ENCODE assay signal across 14 cellular contexts in the genomic region with DNA sequence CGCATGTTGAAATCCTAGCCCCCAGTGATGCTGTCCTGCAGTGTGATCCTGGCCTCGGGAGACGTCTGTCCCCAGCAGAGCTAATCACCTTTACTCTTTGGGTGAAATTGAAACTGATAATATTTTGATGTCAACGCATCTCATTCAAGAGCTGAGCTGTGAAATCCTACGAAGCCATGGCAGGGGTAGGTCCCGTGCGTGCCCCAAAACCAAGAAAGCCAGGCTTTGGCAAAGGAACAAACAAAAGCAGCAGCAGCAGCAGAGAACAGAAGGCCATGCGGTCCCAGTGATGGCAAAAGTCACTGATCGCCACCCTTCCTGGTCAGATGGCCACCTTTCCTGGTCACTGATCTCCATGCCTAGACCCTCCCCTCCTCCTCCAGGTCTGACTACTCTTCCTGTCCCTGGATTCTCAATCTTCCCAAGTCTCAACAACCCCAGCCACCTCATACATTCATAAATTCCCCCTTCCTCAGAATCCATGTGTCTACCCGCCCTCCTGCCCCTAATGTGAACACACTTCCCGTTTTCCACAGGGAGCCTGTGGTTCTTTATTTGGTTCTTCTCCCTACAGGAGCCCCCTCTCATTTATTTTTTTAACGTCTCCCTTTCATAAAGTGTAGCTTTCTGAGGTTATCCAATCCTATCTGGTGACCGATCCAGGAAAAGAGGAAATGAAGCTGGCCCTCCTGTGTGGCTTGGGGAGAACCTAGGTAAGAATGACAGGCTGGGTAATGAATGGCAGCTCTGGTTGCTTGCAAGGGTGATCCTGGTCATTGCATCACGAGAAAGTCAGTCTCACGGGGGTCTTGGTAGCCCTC. TPM values are rescaled to one million over a fixed set of nuclear protein-coding genes. Genes with fewer than 3 reads are reported as not detected.
A peak's percentile ranks its signal among the peaks of the same experiment; 100 is the strongest.
DNase-seq lines count a peak whose midpoint lies in the region; ATAC-seq and TF ChIP-seq lines count a peak whose summit lies in the region.
"Had no signal": no experiment of that assay in that cellular context is flagged by ENCODE, and none has a peak within 500 bp of the region (broad histone marks: within the 10 kb centered on the region; RNA-seq: fewer than 3 reads in every experiment).

No MANE protein-coding gene starts in this region.

- DNase-seq in HFFc6 (no peak), NCI-H82 treated with DMSO at 0.1 percent for 48 hours (lab: John Stamatoyannopoulos, UW; ENCODE audit: unreplicated experiment) (peak; percentile 22), nephron progenitor cell (no peak), hypothalamus (lab: John Stamatoyannopoulos, UW) (no peak)
- DNase-seq in effector memory CD8-positive, alpha-beta T cell, result no peak
- DNase-seq in activated CD8-positive, alpha-beta memory T cell treated with anti-CD3 and anti-CD28 coated beads, Interleukin-2, amount 50 U/mL, for 48 hours, result no peak
- DNase-seq: BE2C; CD8-positive, alpha-beta memory T cell; NCI-H2171; NCI-H446 treated with DMSO at 0.1 percent for 48 hours; NCI-H774; SHP77 treated with DMSO at 0.1 percent for 48 hours; SW 1271 had no signal

- peak overlapping the region; percentile 26; the same call in 1 of the 2 replicates for H3K27ac Mint-ChIP-seq in HFFc6
- H3K27ac Mint-ChIP-seq in effector memory CD8-positive, alpha-beta T cell, result peak overlapping the region; percentile 35 to 49
- H3K27ac Mint-ChIP-seq in nephron progenitor cell, result peak overlapping the region; percentile 91

- H3K4me3 Mint-ChIP-seq in HFFc6 (no peak overlapping the region), nephron progenitor cell (peak overlapping the region; percentile 7)
- H3K4me3 Mint-ChIP-seq in effector memory CD8-positive, alpha-beta T cell, result peak overlapping the region in 1 of 2 donors; percentile 37
- H3K4me3 Mint-ChIP-seq: CD8-positive, alpha-beta memory T cell had no signal

- H3K36me3 Mint-ChIP-seq in HFFc6 (ENCODE audit: low read depth) (peaks cover 8% of the 10 kb centered on the region; the same call in 1 of the 2 replicates), nephron progenitor cell (ENCODE audit: low read depth) (peaks cover 12% of the 10 kb centered on the region)
- H3K36me3 Mint-ChIP-seq in effector memory CD8-positive, alpha-beta T cell (ENCODE audit: insufficient read depth), result peaks cover 2% of the 10 kb centered on the region

- H3K9me3 Mint-ChIP-seq in HFFc6 (no peaks in the 10 kb centered on the region), nephron progenitor cell (no peaks in the 10 kb centered on the region)
- no peaks in the 10 kb centered on the region for H3K9me3 Mint-ChIP-seq in effector memory CD8-positive, alpha-beta T cell

- ATAC-seq in effector memory CD8-positive, alpha-beta T cell (replicated peaks), result no peak
- ATAC-seq in HG02970 (IDR thresholded peaks at IDR 0.05; ENCODE audit: low FRiP score, unreplicated experiment), result no peak

- H3K4me1 Mint-ChIP-seq in HFFc6 (ENCODE audit: low read depth) (peaks cover 41% of the 10 kb centered on the region), nephron progenitor cell (peaks cover 24% of the 10 kb centered on the region)
- H3K4me1 Mint-ChIP-seq in effector memory CD8-positive, alpha-beta T cell (ENCODE audit: low read depth in 2 of 2), result peaks cover 18 to 26% of the 10 kb centered on the region in 2 donors

- TF ChIP-seq CTCF in HFFc6 (IDR thresholded peaks at IDR 0.05), result no peak
- TF ChIP-seq CTCF in nephron progenitor cell (IDR thresholded peaks at IDR 0.05), result no peak

- H3K27me3 Mint-ChIP-seq in HFFc6 (ENCODE audit: insufficient read depth), result peaks cover 3% of the 10 kb centered on the region
- no peaks in the 10 kb centered on the region for H3K27me3 Mint-ChIP-seq in effector memory CD8-positive, alpha-beta T cell
- H3K27me3 Mint-ChIP-seq in nephron progenitor cell (ENCODE audit: low read depth, poor library complexity), result peaks cover 6% of the 10 kb centered on the region

RNA-seq across cellular contexts. Expression of a gene that starts 50.3 kb away (rescaled TPM):
- 10 to 100 TPM; 54.6 to 66.7 (median 63.1) TPM for total RNA-seq in HFFc6 (2021; fragmentation: NEBNext Ultra II Directional; extraction: Animal tissue kit (Norgen Biotek cat#: 25700))

Comparison
In these comparisons a context has a peak if more than half of its experiments do, and no peak if none do; other contexts are left out.
1. H3K27ac Mint-ChIP-seq: peak in every context shown above with its lines; median percentile 91 in nephron progenitor cell; 42 in effector memory CD8-positive, alpha-beta T cell; 26 in HFFc6.